ENCODE assay signal across 12 cellular contexts in the genomic region with DNA sequence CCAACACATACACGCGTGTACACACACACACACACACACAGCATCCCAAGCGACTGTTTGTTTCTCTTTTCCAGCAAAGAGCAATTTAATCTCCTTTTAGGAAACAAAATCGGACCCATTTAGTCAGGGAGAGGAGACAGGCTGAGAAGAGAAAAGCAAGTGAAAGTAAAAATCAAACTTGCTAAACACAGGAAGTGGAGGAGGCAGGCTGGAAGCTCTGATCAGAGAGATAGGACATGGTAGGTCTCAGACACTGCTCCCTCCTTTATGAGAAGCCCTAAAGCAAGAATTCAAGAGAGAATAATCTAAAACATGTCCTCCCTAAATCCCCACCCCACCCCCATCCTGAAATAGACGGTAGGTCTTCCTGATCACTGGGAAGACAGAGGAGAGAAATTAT.
DNase-seq lines count a peak whose midpoint lies in the region; ATAC-seq, FAIRE-seq and TF ChIP-seq lines count a peak whose summit lies in the region.
"Had no signal": no experiment of that assay in that cellular context is flagged by ENCODE, and none has a peak within 500 bp of the region (broad histone marks: within the 10 kb centered on the region; RNA-seq: fewer than 3 reads in every experiment).

No MANE protein-coding gene starts in this region.

- TF ChIP-seq CTCF in HepG2 (CRISPR knock-in tag; IDR thresholded peaks at IDR 0.05) (no peak), left ventricle myocardium inferior (IDR thresholded peaks at IDR 0.05; ENCODE audit: borderline replicate concordance) (no peak), esophagus squamous epithelium (IDR thresholded peaks at IDR 0.05) (no peak)

- H4K20me1 ChIP-seq in HepG2 (ENCODE audit: insufficient read depth, low read length) = peaks cover 86% of the 10 kb centered on the region

- H3K4me3 ChIP-seq in HepG2 (replicated peaks in 1 of 3; ENCODE audit: insufficient read depth in 1 of 3, low read depth in 2 of 3, low read length in 3 of 3) = no peak overlapping the region
- H3K4me3 ChIP-seq in left ventricle myocardium inferior = no peak overlapping the region
- H3K4me3 ChIP-seq in esophagus squamous epithelium = peak overlapping the region in 1 of 4 donors; percentile 8
- H3K4me3 ChIP-seq: HAP-1 had no signal

- no peak overlapping the region for H3K4me2 ChIP-seq in HepG2 (ENCODE audit: low read depth, low read length)

- H3K4me1 ChIP-seq in HepG2 (ENCODE audit: insufficient read depth, low read length) (peaks cover 77% of the 10 kb centered on the region), left ventricle myocardium inferior (no peaks in the 10 kb centered on the region), esophagus squamous epithelium (no peaks in the 10 kb centered on the region)

- no peak for TF ChIP-seq RAD21 in HepG2 (CRISPR knock-in tag; IDR thresholded peaks at IDR 0.05)

- H3K27ac ChIP-seq in HepG2 (ENCODE audit: extremely low read length, insufficient read depth, low read length) (no peak overlapping the region), left ventricle myocardium inferior (replicated peaks) (no peak overlapping the region), esophagus squamous epithelium (no peak overlapping the region)

- H2AFZ ChIP-seq in HepG2 (ENCODE audit: low read length) = no peak overlapping the region

- intact Hi-C loops in HepG2 (cut with micrococcal nuclease; ENCODE audit: unreplicated experiment) = no loop called here
- intact Hi-C loops in left ventricle myocardium inferior (cut with micrococcal nuclease) = no loop called here
- intact Hi-C loops in esophagus squamous epithelium (cut with DNase I) = no loop called here

- in situ Hi-C loops in HepG2 (cut with HindIII; ENCODE audit: extremely low pct_ligation_motif_present, low pct_unique_long_range_greater_than_20kb) = no loop called here

- CTCF ChIA-PET in HepG2 (lab: Yijun Ruan, JAX; ENCODE audit: low intra/inter-chr PET ratio, low total read pairs) = no interaction called here

- peaks cover 5 to 43% of the 10 kb centered on the region in 2 experiments for H3K36me3 ChIP-seq in HepG2 (replicated peaks in 1 of 2; ENCODE audit: control insufficient read depth in 1 of 2, insufficient read depth in 2 of 2, low read length in 2 of 2)
- no peaks in the 10 kb centered on the region for H3K36me3 ChIP-seq in left ventricle myocardium inferior
- H3K36me3 ChIP-seq in esophagus squamous epithelium = no peaks in the 10 kb centered on the region

- H3K9me3 ChIP-seq in HepG2 (ENCODE audit: low read length) (no peaks in the 10 kb centered on the region), left ventricle myocardium inferior (replicated peaks) (no peaks in the 10 kb centered on the region), esophagus squamous epithelium (no peaks in the 10 kb centered on the region)
- H3K9me3 ChIP-seq: HAP-1 had no signal

- TF ChIP-seq EP300 in HepG2 (IDR thresholded peaks at IDR 0.05; ENCODE audit: low read depth in 2 of 2, low read length in 2 of 2) (no peak), HepG2 (CRISPR knock-in tag; IDR thresholded peaks at IDR 0.05; ENCODE audit: borderline replicate concordance) (no peak)

- no TSS peak for BruUV-seq in HepG2 (replicated peaks; lab: Mats Ljungman, UMichigan)

- no peaks in the 10 kb centered on the region for H3K27me3 ChIP-seq in HepG2 (ENCODE audit: control insufficient read depth in 1 of 2, insufficient read depth in 2 of 2, low read length in 2 of 2)
- no peaks in the 10 kb centered on the region for H3K27me3 ChIP-seq in left ventricle myocardium inferior (ENCODE audit: low read depth)
- no peaks in the 10 kb centered on the region for H3K27me3 ChIP-seq in esophagus squamous epithelium

- POLR2A ChIA-PET in HepG2 (lab: Yijun Ruan, JAX) = no interaction called here

- TF ChIP-seq POLR2A in GM12891 (IDR thresholded peaks at IDR 0.05; ENCODE audit: low read depth, low read length) (no peak), HepG2 (IDR thresholded peaks at IDR 0.05; ENCODE audit: insufficient read depth in 1 of 2, low read depth in 2 of 2, low read length in 2 of 2) (no peak), esophagus squamous epithelium (IDR thresholded peaks at IDR 0.05) (no peak)

- no peak overlapping the region for H3K9ac ChIP-seq in HepG2 (ENCODE audit: insufficient read depth, low read depth, low read length)

- DNase-seq in GM12891 (ENCODE audit: insufficient read length, low spot score) = no peak
- DNase-seq in HepG2 (ENCODE audit: low spot score) = no peak
- no peak for DNase-seq in left ventricle myocardium inferior
- no peak for DNase-seq in esophagus squamous epithelium (lab: John Stamatoyannopoulos, UW)
- DNase-seq in NCI-H446 (lab: John Stamatoyannopoulos, UW) = no peak
- no peak for DNase-seq in GDM1 (lab: John Stamatoyannopoulos, UW)
- DNase-seq: NCI-H1436, T-helper 9 cell had no signal

- 84% methylated on average over 5 of the region's 5 CpGs for WGBS in HepG2 (ENCODE audit: low lambda C conversion rate)
- 52 to 57% methylated on average over 2 to 5 of the region's 5 CpGs for WGBS in esophagus squamous epithelium, 2 donors

- peaks cover 75% of the 10 kb centered on the region for H3K79me2 ChIP-seq in HepG2 (ENCODE audit: insufficient read depth, low read length)

- peak; percentile 74 for ATAC-seq in GM21825 (IDR thresholded peaks at IDR 0.05; ENCODE audit: unreplicated experiment)
- 0 out of 3 replicates have a peak, but pooled peaks have one; percentile 16 for ATAC-seq in SK-N-SH treated with all-trans-retinoic acid at 6 μM for 48 hours
- no peak for ATAC-seq in HepG2

- peak; percentile 86 for FAIRE-seq in GM12891 (lab: Jason Lieb, UNC)
- FAIRE-seq in HepG2 (lab: Jason Lieb, UNC) = peak; percentile 36
- FAIRE-seq: bronchial epithelial cell had no signal

TF ChIP-seq in GM12891, 5 proteins besides CTCF, POLR2A, EP300 and RAD21:
- TF ChIP-seq TAF1 (IDR thresholded peaks at IDR 0.05; ENCODE audit: low read depth, low read length) (no peak), SPI1 (IDR thresholded peaks at IDR 0.05; ENCODE audit: low read depth, low read length) (no peak), POLR2AphosphoS5 (IDR thresholded peaks at IDR 0.05; ENCODE audit: low read depth, low read length) (no peak), POU2F2 (IDR thresholded peaks at IDR 0.05; ENCODE audit: low read depth, low read length) (no peak), PAX5 (IDR thresholded peaks at IDR 0.05; ENCODE audit: insufficient read depth, low read length, severe bottlenecking) (no peak)

TF ChIP-seq in SK-N-SH treated with all-trans-retinoic acid at 6 μM for 48 hours, 23 proteins besides CTCF, POLR2A, EP300 and RAD21 (continues in another document):
- no peak for TF ChIP-seq ZFP3 (CRISPR knock-in tag; IDR thresholded peaks at IDR 0.05)
- TF ChIP-seq GLIS3 (CRISPR knock-in tag; IDR thresholded peaks at IDR 0.05) = no peak
- TF ChIP-seq BACH2 (CRISPR knock-in tag; IDR thresholded peaks at IDR 0.05; ENCODE audit: borderline replicate concordance) = no peak
- TF ChIP-seq TOX (CRISPR knock-in tag; IDR thresholded peaks at IDR 0.05; ENCODE audit: borderline replicate concordance) = no peak
- TF ChIP-seq POU6F1 (CRISPR knock-in tag; IDR thresholded peaks at IDR 0.05; ENCODE audit: borderline replicate concordance, low read depth) = no peak
- no peak for TF ChIP-seq ISL1 (CRISPR knock-in tag; IDR thresholded peaks at IDR 0.05)

TF ChIP-seq in HepG2, 621 proteins besides CTCF, POLR2A, EP300 and RAD21:
- TF ChIP-seq ZNF556 (CRISPR knock-in tag; IDR thresholded peaks at IDR 0.05; ENCODE audit: borderline replicate concordance) = no peak
- TF ChIP-seq, protein P1, sequence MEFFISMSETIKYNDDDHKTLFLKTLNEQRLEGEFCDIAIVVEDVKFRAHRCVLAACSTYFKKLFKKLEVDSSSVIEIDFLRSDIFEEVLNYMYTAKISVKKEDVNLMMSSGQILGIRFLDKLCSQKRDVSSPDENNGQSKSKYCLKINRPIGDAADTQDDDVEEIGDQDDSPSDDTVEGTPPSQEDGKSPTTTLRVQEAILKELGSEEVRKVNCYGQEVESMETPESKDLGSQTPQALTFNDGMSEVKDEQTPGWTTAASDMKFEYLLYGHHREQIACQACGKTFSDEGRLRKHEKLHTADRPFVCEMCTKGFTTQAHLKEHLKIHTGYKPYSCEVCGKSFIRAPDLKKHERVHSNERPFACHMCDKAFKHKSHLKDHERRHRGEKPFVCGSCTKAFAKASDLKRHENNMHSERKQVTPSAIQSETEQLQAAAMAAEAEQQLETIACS (CRISPR knock-in tag; IDR thresholded peaks at IDR 0.05) = no peak
- TF ChIP-seq BCL6 (CRISPR knock-in tag; IDR thresholded peaks at IDR 0.05) = no peak
- TF ChIP-seq, protein P2, sequence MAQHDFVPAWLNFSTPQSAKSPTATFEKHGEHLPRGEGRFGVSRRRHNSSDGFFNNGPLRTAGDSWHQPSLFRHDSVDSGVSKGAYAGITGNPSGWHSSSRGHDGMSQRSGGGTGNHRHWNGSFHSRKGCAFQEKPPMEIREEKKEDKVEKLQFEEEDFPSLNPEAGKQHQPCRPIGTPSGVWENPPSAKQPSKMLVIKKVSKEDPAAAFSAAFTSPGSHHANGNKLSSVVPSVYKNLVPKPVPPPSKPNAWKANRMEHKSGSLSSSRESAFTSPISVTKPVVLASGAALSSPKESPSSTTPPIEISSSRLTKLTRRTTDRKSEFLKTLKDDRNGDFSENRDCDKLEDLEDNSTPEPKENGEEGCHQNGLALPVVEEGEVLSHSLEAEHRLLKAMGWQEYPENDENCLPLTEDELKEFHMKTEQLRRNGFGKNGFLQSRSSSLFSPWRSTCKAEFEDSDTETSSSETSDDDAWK (CRISPR knock-in tag; IDR thresholded peaks at IDR 0.05) = no peak
- TF ChIP-seq, protein P3, sequence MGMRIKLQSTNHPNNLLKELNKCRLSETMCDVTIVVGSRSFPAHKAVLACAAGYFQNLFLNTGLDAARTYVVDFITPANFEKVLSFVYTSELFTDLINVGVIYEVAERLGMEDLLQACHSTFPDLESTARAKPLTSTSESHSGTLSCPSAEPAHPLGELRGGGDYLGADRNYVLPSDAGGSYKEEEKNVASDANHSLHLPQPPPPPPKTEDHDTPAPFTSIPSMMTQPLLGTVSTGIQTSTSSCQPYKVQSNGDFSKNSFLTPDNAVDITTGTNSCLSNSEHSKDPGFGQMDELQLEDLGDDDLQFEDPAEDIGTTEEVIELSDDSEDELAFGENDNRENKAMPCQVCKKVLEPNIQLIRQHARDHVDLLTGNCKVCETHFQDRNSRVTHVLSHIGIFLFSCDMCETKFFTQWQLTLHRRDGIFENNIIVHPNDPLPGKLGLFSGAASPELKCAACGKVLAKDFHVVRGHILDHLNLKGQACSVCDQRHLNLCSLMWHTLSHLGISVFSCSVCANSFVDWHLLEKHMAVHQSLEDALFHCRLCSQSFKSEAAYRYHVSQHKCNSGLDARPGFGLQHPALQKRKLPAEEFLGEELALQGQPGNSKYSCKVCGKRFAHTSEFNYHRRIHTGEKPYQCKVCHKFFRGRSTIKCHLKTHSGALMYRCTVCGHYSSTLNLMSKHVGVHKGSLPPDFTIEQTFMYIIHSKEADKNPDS (CRISPR knock-in tag; IDR thresholded peaks at IDR 0.05) = no peak
- no peak for TF ChIP-seq ZNF788 (CRISPR knock-in tag; IDR thresholded peaks at IDR 0.05; ENCODE audit: borderline replicate concordance)
